ENCODE assay signal across 8 cellular contexts in genomic region chr13:29496241-29496712, GRCh38.
DNase-seq lines count a peak whose midpoint lies in the region; ATAC-seq and TF ChIP-seq lines count a peak whose summit lies in the region.

No MANE protein-coding gene starts in this region.

- no peaks in the 10 kb centered on the region for H3K9me3 ChIP-seq in tibial artery

- H3K4me3 ChIP-seq in LNCaP clone FGC (ENCODE audit: low read depth, low read length) (no peak overlapping the region), tibial artery (no peak overlapping the region)

- H3K27ac ChIP-seq in epithelial cell of prostate: no peak overlapping the region
- H3K27ac ChIP-seq in tibial artery: no peak overlapping the region

- H3K4me1 Mint-ChIP-seq in stimulated activated naive CD8-positive, alpha-beta T cell treated with anti-CD3 and anti-CD28 coated beads, Interleukin-15, amount 100 ng/mL, for 72 hours: peaks cover 10% of the 10 kb centered on the region

- peaks cover 0 to 13% (median 7%) of the 10 kb centered on the region in 4 donors for H3K4me1 ChIP-seq in tibial artery

- peak; percentile 33 to 34 for ATAC-seq in activated CD4-positive, CD25-positive, alpha-beta regulatory T cell treated with anti-CD3 and anti-CD28 coated beads, Interleukin-2, amount 50 U/mL, for 24 hours
- peak; percentile 52 for ATAC-seq in stimulated activated naive CD8-positive, alpha-beta T cell treated with anti-CD3 and anti-CD28 coated beads, Interleukin-15, amount 100 ng/mL, for 72 hours

- no peak overlapping the region for H3K4me3 Mint-ChIP-seq in stimulated activated naive CD8-positive, alpha-beta T cell treated with anti-CD3 and anti-CD28 coated beads, Interleukin-15, amount 100 ng/mL, for 72 hours

- TF ChIP-seq CTCF in LNCaP clone FGC (IDR thresholded peaks at IDR 0.05; ENCODE audit: control insufficient read depth, extremely low read depth, insufficient read depth) (no peak), tibial artery (IDR thresholded peaks at IDR 0.05) (no peak)

- H3K27me3 Mint-ChIP-seq in stimulated activated naive CD8-positive, alpha-beta T cell treated with anti-CD3 and anti-CD28 coated beads, Interleukin-15, amount 100 ng/mL, for 72 hours: peaks cover 34% of the 10 kb centered on the region

- no peaks in the 10 kb centered on the region for H3K9me3 Mint-ChIP-seq in stimulated activated naive CD8-positive, alpha-beta T cell treated with anti-CD3 and anti-CD28 coated beads, Interleukin-15, amount 100 ng/mL, for 72 hours

- peaks cover 0 to 4% of the 10 kb centered on the region in 2 donors for H3K27me3 ChIP-seq in tibial artery

- no peak for DNase-seq in activated CD4-positive, CD25-positive, alpha-beta regulatory T cell (lab: John Stamatoyannopoulos, UW)
- DNase-seq in LNCaP clone FGC (ENCODE audit: low read depth): peak; percentile 26
- peak; percentile 56 for DNase-seq in epithelial cell of prostate (ENCODE audit: low read depth, low spot score)
- no peak for DNase-seq in stimulated activated naive CD8-positive, alpha-beta T cell treated with anti-CD3 and anti-CD28 coated beads, Interleukin-15, amount 100 ng/mL, for 72 hours
- no peak for DNase-seq in glomerular visceral epithelial cell (ENCODE audit: extremely low spot score)
- DNase-seq in tibial artery: no peak
- DNase-seq in NCI-H2171 treated with DMSO at 0.1 percent for 48 hours (lab: John Stamatoyannopoulos, UW): no peak

- intact Hi-C loops in tibial artery (cut with DNase I; ENCODE audit: low total_unique reads): no loop called here

- no peaks in the 10 kb centered on the region for H3K36me3 ChIP-seq in tibial artery

- peak overlapping the region; percentile 2 to 83 for H3K27ac Mint-ChIP-seq in stimulated activated naive CD8-positive, alpha-beta T cell treated with anti-CD3 and anti-CD28 coated beads, Interleukin-15, amount 100 ng/mL, for 72 hours

Comparison
In these comparisons a context has a peak if more than half of its experiments do, and no peak if none do; other contexts are left out.
1. DNase-seq: peak in LNCaP clone FGC (single experiment) and epithelial cell of prostate (single experiment); none in activated CD4-positive, CD25-positive, alpha-beta regulatory T cell (0 of 4), stimulated activated naive CD8-positive, alpha-beta T cell treated with anti-CD3 and anti-CD28 coated beads, Interleukin-15, amount 100 ng/mL, for 72 hours (0 of 2), glomerular visceral epithelial cell (single experiment), tibial artery (0 of 2) and NCI-H2171 treated with DMSO at 0.1 percent for 48 hours (single experiment).